ENCODE assay signal across 18 cellular contexts in the genomic region with DNA sequence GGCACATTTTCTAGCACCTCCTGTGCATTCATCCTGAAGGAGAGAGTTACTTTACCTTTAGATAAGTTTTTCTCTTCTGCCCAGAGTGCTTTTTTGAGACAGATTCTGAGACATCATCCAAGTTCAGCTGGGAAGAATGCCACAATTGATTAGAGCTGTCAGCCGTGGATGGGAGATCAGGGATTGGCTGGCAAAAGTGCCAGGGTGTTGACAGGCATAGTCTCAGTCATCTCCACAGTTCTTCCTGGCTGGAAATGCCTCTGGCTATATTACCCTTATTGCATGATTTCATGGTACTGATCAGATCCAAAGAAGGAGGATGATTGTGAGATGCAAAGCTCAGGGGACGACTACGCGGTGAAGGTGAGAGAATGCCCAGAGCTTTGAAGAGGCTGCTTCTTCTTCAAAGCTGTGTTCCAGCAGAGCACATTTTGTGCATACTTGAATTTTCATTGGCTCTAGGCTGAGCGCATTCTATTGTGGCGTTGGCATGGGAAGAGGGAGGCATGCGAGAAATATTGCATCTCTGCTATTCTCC.
"Had no signal": no experiment of that assay in that cellular context is flagged by ENCODE, and none has a peak within 500 bp of the region (broad histone marks: within the 10 kb centered on the region; RNA-seq: fewer than 3 reads in every experiment).

No MANE protein-coding gene starts in this region.

- H3K4me1 ChIP-seq: body of pancreas, esophagus squamous epithelium, parathyroid adenoma, spleen, testis had no signal

- H3K9me3 Mint-ChIP-seq: activated naive CD8-positive, alpha-beta T cell treated with anti-CD3 and anti-CD28 coated beads for 36 hours; central memory CD8-positive, alpha-beta T cell had no signal

- H3K4me3 Mint-ChIP-seq: activated naive CD8-positive, alpha-beta T cell treated with anti-CD3 and anti-CD28 coated beads for 36 hours; central memory CD8-positive, alpha-beta T cell; stimulated activated memory B cell treated with anti-CD40 and anti-IgM and Interleukin-4, amounts not matched to agents 10 μg/mL and 1 μg/mL and 100 μg/mL, for 72 hours; T-helper 17 cell had no signal

- H3K27ac ChIP-seq: body of pancreas, esophagus squamous epithelium, parathyroid adenoma, spleen, testis, VCaP had no signal

- H3K27me3 Mint-ChIP-seq: activated naive CD8-positive, alpha-beta T cell treated with anti-CD3 and anti-CD28 coated beads for 36 hours; central memory CD8-positive, alpha-beta T cell; stimulated activated memory B cell treated with anti-CD40 and anti-IgM and Interleukin-4, amounts not matched to agents 10 μg/mL and 1 μg/mL and 100 μg/mL, for 72 hours; T-helper 17 cell had no signal

- H3K36me3 ChIP-seq: esophagus squamous epithelium, spleen had no signal

- H3K27me3 ChIP-seq: body of pancreas, esophagus squamous epithelium, spleen, testis had no signal

- H3K36me3 Mint-ChIP-seq: activated naive CD8-positive, alpha-beta T cell treated with anti-CD3 and anti-CD28 coated beads for 36 hours; stimulated activated memory B cell treated with anti-CD40 and anti-IgM and Interleukin-4, amounts not matched to agents 10 μg/mL and 1 μg/mL and 100 μg/mL, for 72 hours had no signal

- H3K4me1 Mint-ChIP-seq: activated naive CD8-positive, alpha-beta T cell treated with anti-CD3 and anti-CD28 coated beads for 36 hours; central memory CD8-positive, alpha-beta T cell; stimulated activated memory B cell treated with anti-CD40 and anti-IgM and Interleukin-4, amounts not matched to agents 10 μg/mL and 1 μg/mL and 100 μg/mL, for 72 hours; T-helper 17 cell had no signal

- H3K79me2 ChIP-seq: parathyroid adenoma had no signal

- H3K9ac ChIP-seq: parathyroid adenoma had no signal

- DNase-seq: activated CD4-positive, alpha-beta T cell treated with anti-CD3 and anti-CD28 coated beads for 1 hour; activated CD4-positive, alpha-beta T cell treated with anti-CD3 and anti-CD28 coated beads, Interleukin-2, amount 50 U/mL, for 4 hours; activated naive CD4-positive, alpha-beta T cell; activated naive CD8-positive, alpha-beta T cell treated with anti-CD3 and anti-CD28 coated beads for 36 hours; activated T-cell treated with anti-CD3 and anti-CD28 coated beads for 4 hours; amniotic stem cell; body of pancreas; effector CD8-positive, alpha-beta T cell; esophagus squamous epithelium; midbrain; spleen; stimulated activated CD4-positive, alpha-beta T cell treated with anti-CD3 and anti-CD28 coated beads, Interleukin-4, amount 100 ng/mL, for 4 hours; T-helper 17 cell; testis had no signal

- H3K4me3 ChIP-seq: body of pancreas, esophagus squamous epithelium, spleen, testis had no signal

- ATAC-seq: body of pancreas; stimulated activated memory B cell treated with anti-CD40 and anti-IgM and Interleukin-4, amounts not matched to agents 10 μg/mL and 1 μg/mL and 100 μg/mL, for 72 hours; T-helper 17 cell had no signal

- H3K9me3 ChIP-seq: body of pancreas, esophagus squamous epithelium, spleen, testis had no signal

- H2AFZ ChIP-seq: parathyroid adenoma had no signal

- H3K27ac Mint-ChIP-seq: activated naive CD8-positive, alpha-beta T cell treated with anti-CD3 and anti-CD28 coated beads for 36 hours; stimulated activated memory B cell treated with anti-CD40 and anti-IgM and Interleukin-4, amounts not matched to agents 10 μg/mL and 1 μg/mL and 100 μg/mL, for 72 hours; T-helper 17 cell had no signal
